Comparison of ENCODE assay signal across 29 cellular contexts in genomic region chr4:73501664-73502265, GRCh38. TPM values are rescaled to one million over a fixed set of nuclear protein-coding genes. Genes with fewer than 3 reads are reported as not detected.
"Had no signal": no experiment of that assay in that cellular context is flagged by ENCODE, and none has a peak within 500 bp of the region (broad histone marks: within the 10 kb centered on the region; RNA-seq: fewer than 3 reads in every experiment).

No MANE protein-coding gene starts in this region.

- H3K4me3 Mint-ChIP-seq: activated CD4-positive, alpha-beta memory T cell treated with anti-CD3 and anti-CD28 coated beads for 36 hours; activated naive CD4-positive, alpha-beta T cell treated with anti-CD3 and anti-CD28 coated beads for 36 hours; activated naive CD8-positive, alpha-beta T cell treated with anti-CD3 and anti-CD28 coated beads, Interleukin-2, amount 10 ng/mL, durations not matched to agents 7 days and 5 days; activated T-cell treated with anti-CD3 and anti-CD28 coated beads, Interleukin-2, amount 50 U/mL, for 72 hours; central memory CD8-positive, alpha-beta T cell; effector memory CD8-positive, alpha-beta T cell; naive B cell; T-helper 1 cell treated with Interleukin-12 subunit alpha and Interleukin-12 subunit beta and Interleukin-4 antibody, amounts not matched to agents 30 μg/mL and 1 μg/mL, for 36 hours had no signal

- H3K27me3 Mint-ChIP-seq: activated naive CD8-positive, alpha-beta T cell treated with anti-CD3 and anti-CD28 coated beads, Interleukin-2, amount 10 ng/mL, durations not matched to agents 7 days and 5 days; central memory CD8-positive, alpha-beta T cell; effector memory CD8-positive, alpha-beta T cell had no signal

- H3K27me3 ChIP-seq: breast epithelium, gastrocnemius medialis, spleen, upper lobe of left lung had no signal

- H3K36me3 Mint-ChIP-seq: activated CD4-positive, alpha-beta memory T cell treated with anti-CD3 and anti-CD28 coated beads for 36 hours; activated naive CD8-positive, alpha-beta T cell treated with anti-CD3 and anti-CD28 coated beads, Interleukin-2, amount 10 ng/mL, durations not matched to agents 7 days and 5 days; naive B cell had no signal

- H3K27ac ChIP-seq: breast epithelium, gastrocnemius medialis, lower lobe of right lung, spleen, upper lobe of left lung had no signal

- ATAC-seq: activated T-cell treated with anti-CD3 and anti-CD28 coated beads, Interleukin-2, amount 50 U/mL, for 72 hours; effector memory CD8-positive, alpha-beta T cell; esophagus mucosa; gastrocnemius medialis; left cardiac atrium; stimulated activated naive CD8-positive, alpha-beta T cell treated with anti-CD3 and anti-CD28 coated beads, Interleukin-15, Interleukin-2, amounts not matched to agents 100 U/mL and 50 U/mL, for 24 hours had no signal

- H3K27ac Mint-ChIP-seq: activated CD4-positive, alpha-beta memory T cell treated with anti-CD3 and anti-CD28 coated beads for 36 hours; activated naive CD4-positive, alpha-beta T cell treated with anti-CD3 and anti-CD28 coated beads for 36 hours; activated naive CD8-positive, alpha-beta T cell treated with anti-CD3 and anti-CD28 coated beads, Interleukin-2, amount 10 ng/mL, durations not matched to agents 7 days and 5 days; activated T-cell treated with anti-CD3 and anti-CD28 coated beads, Interleukin-2, amount 50 U/mL, for 72 hours; effector memory CD8-positive, alpha-beta T cell; T-helper 1 cell treated with Interleukin-12 subunit alpha and Interleukin-12 subunit beta and Interleukin-4 antibody, amounts not matched to agents 30 μg/mL and 1 μg/mL, for 36 hours had no signal

- H3K4me1 Mint-ChIP-seq: activated naive CD8-positive, alpha-beta T cell treated with anti-CD3 and anti-CD28 coated beads, Interleukin-2, amount 10 ng/mL, durations not matched to agents 7 days and 5 days; central memory CD8-positive, alpha-beta T cell; naive B cell had no signal

- H3K36me3 ChIP-seq: breast epithelium, gastrocnemius medialis, lower lobe of right lung, spleen, upper lobe of left lung had no signal

- H3K4me3 ChIP-seq: breast epithelium, gastrocnemius medialis, lower lobe of right lung, spleen, upper lobe of left lung had no signal

- H3K9me3 ChIP-seq: breast epithelium, gastrocnemius medialis, lower lobe of right lung, spleen, upper lobe of left lung had no signal

- FAIRE-seq: endothelial cell of umbilical vein had no signal

- H3K4me1 ChIP-seq: breast epithelium, gastrocnemius medialis, spleen had no signal

- DNase-seq: activated CD4-positive, alpha-beta memory T cell treated with anti-CD3 and anti-CD28 coated beads for 36 hours; activated CD4-positive, alpha-beta T cell treated with anti-CD3 and anti-CD28 coated beads for 4 hours; activated CD4-positive, CD25-positive, alpha-beta regulatory T cell; activated effector memory CD4-positive, alpha-beta T cell treated with Interleukin-2 at 50 U/mL for 16 hours; activated naive CD4-positive, alpha-beta T cell treated with anti-CD3 and anti-CD28 coated beads for 36 hours; activated naive CD8-positive, alpha-beta T cell treated with anti-CD3 and anti-CD28 coated beads, Interleukin-2, amount 10 ng/mL, durations not matched to agents 7 days and 5 days; activated T-cell treated with anti-CD3 and anti-CD28 coated beads, Interleukin-2, amount 50 U/mL, for 72 hours; amniotic stem cell; effector memory CD8-positive, alpha-beta T cell; gastrocnemius medialis; left cardiac atrium; lower lobe of right lung; naive B cell; spleen; stimulated activated CD4-positive, alpha-beta T cell treated with anti-CD3 and anti-CD28 coated beads, Interleukin-4, amount 100 ng/mL, for 24 hours; stimulated activated naive CD8-positive, alpha-beta T cell treated with anti-CD3 and anti-CD28 coated beads, Interleukin-15, Interleukin-2, amounts not matched to agents 100 U/mL and 50 U/mL, for 24 hours; T1000; upper lobe of left lung had no signal

- H3K9me3 Mint-ChIP-seq: activated CD4-positive, alpha-beta memory T cell treated with anti-CD3 and anti-CD28 coated beads for 36 hours; activated naive CD4-positive, alpha-beta T cell treated with anti-CD3 and anti-CD28 coated beads for 36 hours; activated naive CD8-positive, alpha-beta T cell treated with anti-CD3 and anti-CD28 coated beads, Interleukin-2, amount 10 ng/mL, durations not matched to agents 7 days and 5 days; activated T-cell treated with anti-CD3 and anti-CD28 coated beads, Interleukin-2, amount 50 U/mL, for 72 hours; central memory CD8-positive, alpha-beta T cell; effector memory CD8-positive, alpha-beta T cell; naive B cell; T-helper 1 cell treated with Interleukin-12 subunit alpha and Interleukin-12 subunit beta and Interleukin-4 antibody, amounts not matched to agents 30 μg/mL and 1 μg/mL, for 36 hours had no signal

RNA-seq across cellular contexts. Expression of gene AFM, which starts 20.2 kb away (rescaled TPM):
- total RNA-seq: activated CD4-positive, alpha-beta memory T cell treated with anti-CD3 and anti-CD28 coated beads for 36 hours; activated naive CD4-positive, alpha-beta T cell treated with anti-CD3 and anti-CD28 coated beads for 36 hours; activated naive CD8-positive, alpha-beta T cell treated with anti-CD3 and anti-CD28 coated beads, Interleukin-2, amount 10 ng/mL, durations not matched to agents 7 days and 5 days; activated T-cell treated with anti-CD3 and anti-CD28 coated beads, Interleukin-2, amount 50 U/mL, for 72 hours; breast epithelium; dermis microvascular lymphatic vessel endothelial cell; endothelial cell of umbilical vein; esophagus mucosa; left cardiac atrium; lower lobe of right lung; mesenteric fat pad; omental fat pad; posterior vena cava; spleen; subcutaneous adipose tissue had no signal
- polyA plus RNA-seq: endothelial cell of umbilical vein, neural cell, spleen had no signal
